In genomic region chr7:2468227-2468626, GRCh38 we compare ENCODE assay signal across 20 cellular contexts. TPM values are rescaled to one million over a fixed set of nuclear protein-coding genes. Genes with fewer than 3 reads are reported as not detected.
"Had no signal": no experiment of that assay in that cellular context is flagged by ENCODE, and none has a peak within 500 bp of the region (broad histone marks: within the 10 kb centered on the region; RNA-seq: fewer than 3 reads in every experiment).

No MANE protein-coding gene starts in this region.

- H3K36me3 ChIP-seq: esophagus squamous epithelium, ovary, stomach, thoracic aorta, transverse colon had no signal

- H3K27ac ChIP-seq: esophagus squamous epithelium, foreskin keratinocyte, hepatocyte, ovary, stomach, thoracic aorta, transverse colon had no signal

- H3K9me3 Mint-ChIP-seq: dendritic cell treated with granulocyte-macrophage colony-stimulating factor and Interleukin-4, amounts not matched to agents 40 ng/mL and 50 ng/mL, for 4 days; effector memory CD8-positive, alpha-beta T cell; naive thymus-derived CD4-positive, alpha-beta T cell; neural crest cell had no signal

- H3K36me3 Mint-ChIP-seq: naive thymus-derived CD4-positive, alpha-beta T cell had no signal

- H3K79me2 ChIP-seq: hepatocyte had no signal

- DNase-seq: esophagus squamous epithelium had no signal

- H3K27me3 ChIP-seq: foreskin keratinocyte, hepatocyte, ovary had no signal

- H3K4me3 Mint-ChIP-seq: effector memory CD8-positive, alpha-beta T cell; naive thymus-derived CD4-positive, alpha-beta T cell; neural crest cell had no signal

- H3K4me2 ChIP-seq: hepatocyte had no signal

- H3K9me3 ChIP-seq: esophagus squamous epithelium, ovary, stomach, thoracic aorta, transverse colon had no signal

- H3K27ac Mint-ChIP-seq: effector memory CD8-positive, alpha-beta T cell; naive thymus-derived CD4-positive, alpha-beta T cell; progenitor cell of endocrine pancreas had no signal

- H2AFZ ChIP-seq: hepatocyte had no signal

- H3K4me3 ChIP-seq: esophagus squamous epithelium, hepatocyte, lung, ovary, stomach, thoracic aorta, transverse colon had no signal

RNA-seq across cellular contexts. Expression of gene GRIFIN, which starts 8.0 kb away (rescaled TPM):
- total RNA-seq: epithelial cell of proximal tubule; esophagus squamous epithelium; foreskin keratinocyte; hepatocyte; kidney epithelial cell; left colon; left ventricle myocardium superior; lung; mononuclear cell; naive thymus-derived CD4-positive, alpha-beta T cell; neural crest cell; ovary; progenitor cell of endocrine pancreas; right cardiac atrium; stomach; thoracic aorta; transverse colon had no signal
- polyA plus RNA-seq: foreskin keratinocyte; hepatocyte; lung; naive thymus-derived CD4-positive, alpha-beta T cell; ovary; right cardiac atrium; small intestine; stomach had no signal
